ENCODE assay signal across 8 cellular contexts in genomic region chr19:41327499-41328156, GRCh38. TPM values are rescaled to one million over a fixed set of nuclear protein-coding genes. Genes with fewer than 3 reads are reported as not detected.
DNase-seq lines count a peak whose midpoint lies in the region; ATAC-seq and TF ChIP-seq lines count a peak whose summit lies in the region.

No MANE protein-coding gene starts in this region.

- peak overlapping the region; percentile 90 for H3K4me2 ChIP-seq in GM23338

- H3K9me3 Mint-ChIP-seq in GM23338 = peaks cover 3% of the 10 kb centered on the region; the same call in 2 of the 3 replicates

- peaks cover 53% of the 10 kb centered on the region for H3K4me1 ChIP-seq in GM23338 (ENCODE audit: insufficient read depth)
- peaks cover 60 to 83% (median 65%) of the 10 kb centered on the region in 3 donors for H3K4me1 ChIP-seq in esophagus squamous epithelium
- peaks cover 16% of the 10 kb centered on the region for H3K4me1 ChIP-seq in thymus (ENCODE audit: control insufficient read depth, insufficient read depth, low read length)

- peak; percentile 19 for ATAC-seq in GM23338
- ATAC-seq in omental fat pad (ENCODE audit: low FRiP score) = peak; percentile 41

- no peaks in the 10 kb centered on the region for H3K79me2 ChIP-seq in GM23338 (replicated peaks; ENCODE audit: insufficient read depth)

- TF ChIP-seq POLR2A in esophagus squamous epithelium (IDR thresholded peaks at IDR 0.05) = peak in 2 of 4 donors; percentile 32 to 47

- peaks cover 7% of the 10 kb centered on the region for H3K36me3 Mint-ChIP-seq in GM23338 (ENCODE audit: low read depth)

- peak overlapping the region; percentile 68 for H3K27ac Mint-ChIP-seq in GM23338

- H3K27me3 ChIP-seq in GM23338 (ENCODE audit: insufficient read depth) (peaks cover 10% of the 10 kb centered on the region), esophagus squamous epithelium (no peaks in the 10 kb centered on the region), thymus (ENCODE audit: control insufficient read depth, insufficient read depth) (no peaks in the 10 kb centered on the region)

- peak overlapping the region; percentile 50 for H3K4me3 ChIP-seq in GM12864 (ENCODE audit: low read depth, low read length)
- peak overlapping the region; percentile 52 for H3K4me3 ChIP-seq in GM23338
- peak overlapping the region; percentile 20 to 53 (median 38) for H3K4me3 ChIP-seq in esophagus squamous epithelium
- peak overlapping the region; percentile 19 for H3K4me3 ChIP-seq in thymus (ENCODE audit: low read length)

- no peak overlapping the region for H3K27ac ChIP-seq in GM23338 (ENCODE audit: low read depth)
- peak overlapping the region; percentile 85 to 90 (median 88) for H3K27ac ChIP-seq in esophagus squamous epithelium
- H3K27ac ChIP-seq in thymus (ENCODE audit: low read depth) = peak overlapping the region; percentile 68

- H3K36me3 ChIP-seq in GM23338 (ENCODE audit: insufficient read depth) (no peaks in the 10 kb centered on the region), esophagus squamous epithelium (peaks cover 0 to 43% (median 12%) of the 10 kb centered on the region in 3 donors), thymus (ENCODE audit: control insufficient read depth, insufficient read depth) (peaks cover 61% of the 10 kb centered on the region)

- TF ChIP-seq CTCF in GM12864 (IDR thresholded peaks at IDR 0.05; ENCODE audit: low read depth, low read length, missing control alignments) = no peak
- no peak for TF ChIP-seq CTCF in GM23338 (conservative IDR thresholded peaks at IDR 0.05; ENCODE audit: low read depth in 2 of 2)
- peak in 2 of 6 experiments; percentile 6 to 10 for TF ChIP-seq CTCF in esophagus squamous epithelium (IDR thresholded peaks at IDR 0.05)
- TF ChIP-seq CTCF in omental fat pad (IDR thresholded peaks at IDR 0.05) = no peak

- intact Hi-C loops in esophagus squamous epithelium (cut with DNase I) = no loop called here

- H3F3A ChIP-seq in GM23338 (replicated peaks; ENCODE audit: low read depth) = peaks cover 20% of the 10 kb centered on the region

- no peaks in the 10 kb centered on the region for H3K9me3 ChIP-seq in esophagus squamous epithelium
- no peaks in the 10 kb centered on the region for H3K9me3 ChIP-seq in thymus (ENCODE audit: control insufficient read depth)

- H3K27me3 Mint-ChIP-seq in GM23338 (ENCODE audit: insufficient read depth, low read depth, poor library complexity) = peaks cover 41% of the 10 kb centered on the region

- peaks cover 61% of the 10 kb centered on the region for H3K4me1 Mint-ChIP-seq in GM23338

- no peaks in the 10 kb centered on the region for H4K20me1 ChIP-seq in GM23338 (replicated peaks; ENCODE audit: insufficient read depth)

- 0 out of 2 replicates have a peak overlapping the region, but pooled peaks have one; percentile 72 for H2AFZ ChIP-seq in GM23338

- WGBS in esophagus squamous epithelium, 2 donors = 14 to 19% methylated on average over 9 to 14 of the region's 35 CpGs
- 15% methylated on average over 35 of the region's 35 CpGs for WGBS in thymus

- H3K4me3 Mint-ChIP-seq in GM23338 = peak overlapping the region; percentile 53

- H3K9me2 ChIP-seq in GM23338 (ENCODE audit: insufficient read depth) = no peaks in the 10 kb centered on the region

- DNase-seq in GM12864 (ENCODE audit: low read depth) (no peak), GM23338 (ENCODE audit: low spot score) (peak; percentile 67), NCI-H226 (peak; percentile 73), activated T-cell treated with anti-CD3 and anti-CD28 coated beads for 1 hour (ENCODE audit: low read depth) (peak; percentile 66), esophagus squamous epithelium (lab: John Stamatoyannopoulos, UW) (peak; percentile 72), omental fat pad (ENCODE audit: low spot score) (peak; percentile 55), SHP77 treated with DMSO at 0.1 percent for 48 hours (lab: John Stamatoyannopoulos, UW) (no peak)

TF ChIP-seq in GM23338, 12 proteins besides CTCF, POLR2A, EP300 and RAD21:
- TF ChIP-seq NANOG (IDR thresholded peaks at IDR 0.05; ENCODE audit: borderline replicate concordance) = no peak
- TF ChIP-seq ETS1 (IDR thresholded peaks at IDR 0.05) = 0 out of 2 replicates have a peak, but pooled peaks have one; percentile 54
- no peak for TF ChIP-seq STAT1 (IDR thresholded peaks at IDR 0.05; ENCODE audit: unreplicated experiment)
- no peak for TF ChIP-seq REST (IDR thresholded peaks at IDR 0.05; ENCODE audit: unreplicated experiment)
- no peak for TF ChIP-seq ZNF114 (CRISPR knock-in tag; IDR thresholded peaks at IDR 0.05)

RNA-seq across cellular contexts. Expression of gene CCDC97, which starts 17.7 kb away (rescaled TPM):
- 8.0 and 9.7 TPM in 2 replicates for total RNA-seq in GM23338 (2014; rRNA removed; shearing (Covaris generic))
- polyA plus RNA-seq in GM23338 (2016; fragmentation: Nextera tagmentation; extraction: Ambion mirVana) (8.2 and 11.0 TPM in 2 replicates), thymus (15.4 TPM)
- total RNA-seq in esophagus squamous epithelium (10 to 100 TPM in 3 of 4 donors, 1 to 10 TPM in 1; 9.4 to 19.5 (median 14.7) TPM), omental fat pad (10 to 100 TPM; 11.8 to 16.6 (median 13.9) TPM)

RNA-seq across cellular contexts. Expression of gene TGFB1, which starts 26.1 kb away (rescaled TPM):
- total RNA-seq in GM23338 (2014; rRNA removed; shearing (Covaris generic)) = 6.7 and 7.9 TPM in 2 replicates
- 0.99 and 1.4 TPM in 2 replicates for polyA plus RNA-seq in GM23338 (2016; fragmentation: Nextera tagmentation; extraction: Ambion mirVana)
- total RNA-seq in esophagus squamous epithelium = 10 to 100 TPM; 13.6 to 36.2 (median 31.9) TPM
- total RNA-seq in omental fat pad = 10 to 100 TPM; 17.6 to 43.0 (median 25.2) TPM
- polyA plus RNA-seq in thymus = 24.8 TPM

RNA-seq across cellular contexts. Expression of gene B9D2, which starts 36.3 kb away (rescaled TPM):
- 2.7 and 3.0 TPM in 2 replicates for total RNA-seq in GM23338 (2014; rRNA removed; shearing (Covaris generic))
- polyA plus RNA-seq in GM23338 (2016; fragmentation: Nextera tagmentation; extraction: Ambion mirVana) (4.9 and 7.4 TPM in 2 replicates), thymus (9.0 TPM)
- total RNA-seq in esophagus squamous epithelium (1 to 10 TPM; 2.5 to 4.6 (median 3.7) TPM), omental fat pad (1 to 10 TPM; 3.3 to 6.8 (median 5.1) TPM)

RNA-seq across cellular contexts. Expression of gene TMEM91, which starts 48.7 kb away (rescaled TPM):
- 9.3 and 9.5 TPM in 2 replicates for total RNA-seq in GM23338 (2014; rRNA removed; shearing (Covaris generic))
- polyA plus RNA-seq in GM23338 (2016; fragmentation: Nextera tagmentation; extraction: Ambion mirVana) (8.1 and 10.6 TPM in 2 replicates), thymus (30.8 TPM)
- total RNA-seq in esophagus squamous epithelium (10 to 100 TPM in 2 of 4 donors, 1 to 10 TPM in 2; 6.2 to 15.8 (median 9.3) TPM), omental fat pad (10 to 100 TPM; 12.4 to 44.3 (median 14.2) TPM)

Comparison
In these comparisons a context has a peak if more than half of its experiments do, and no peak if none do; other contexts are left out.
1. DNase-seq: peak in GM23338 (single experiment), NCI-H226 (single experiment), activated T-cell treated with anti-CD3 and anti-CD28 coated beads for 1 hour (single experiment), esophagus squamous epithelium (single experiment) and omental fat pad (single experiment); none in GM12864 (single experiment) and SHP77 treated with DMSO at 0.1 percent for 48 hours (single experiment).
2. Peak in every context shown above with its lines, with median percentiles within 50 percentile points of each other: H3K4me3 ChIP-seq.